Comparison of ENCODE assay signal across 8 cellular contexts in genomic region chr17:75779250-75779986, GRCh38. TPM values are rescaled to one million over a fixed set of nuclear protein-coding genes. Genes with fewer than 3 reads are reported as not detected.
DNase-seq lines count a peak whose midpoint lies in the region; ATAC-seq and TF ChIP-seq lines count a peak whose summit lies in the region.

No MANE protein-coding gene starts in this region.

- H3K27me3 ChIP-seq in esophagus muscularis mucosa, result no peaks in the 10 kb centered on the region

- DNase-seq in DMS53 treated with DMSO at 0.1 percent for 48 hours (lab: John Stamatoyannopoulos, UW; ENCODE audit: unreplicated experiment), result peak; percentile 100
- peak; percentile 100 for DNase-seq in KBM-7
- DNase-seq in activated T-cell treated with anti-CD3 and anti-CD28 coated beads, Interleukin-2, amount 50 U/mL, for 48 hours, result peak; percentile 95
- DNase-seq in esophagus muscularis mucosa (ENCODE audit: extremely low spot score), result peak; percentile 100
- DNase-seq in myocyte (ENCODE audit: low read depth), result peak; percentile 100
- DNase-seq in stimulated activated CD8-positive, alpha-beta memory T cell treated with anti-CD3 and anti-CD28 coated beads, Interleukin-7, amount 100 ng/mL, for 4 hours (ENCODE audit: low read depth in 2 of 2), result peak; percentile 92 to 95

- 0% methylated on average over 25 of the region's 84 CpGs for WGBS in esophagus muscularis mucosa

- ATAC-seq in GM21723 (IDR thresholded peaks at IDR 0.05; ENCODE audit: unreplicated experiment), result peak; percentile 66

- H3K27ac ChIP-seq in esophagus muscularis mucosa (replicated peaks in 1 of 4), result peak overlapping the region; percentile 98 to 100 (median 100)

- no peak for TF ChIP-seq CTCF in esophagus muscularis mucosa (IDR thresholded peaks at IDR 0.05)

- peak; percentile 91 for TF ChIP-seq EP300 in esophagus muscularis mucosa (IDR thresholded peaks at IDR 0.05)

- H3K36me3 ChIP-seq in esophagus muscularis mucosa, result peaks cover 15 to 48% (median 42%) of the 10 kb centered on the region in 4 donors

- intact Hi-C loops in esophagus muscularis mucosa (cut with DNase I), result loop anchor here (5.0 kb wide), 1 partner anchor 98 kb away; the partner anchor contains the start of gene TRIM47

- H3K4me1 ChIP-seq in esophagus muscularis mucosa, result peaks cover 32 to 59% (median 52%) of the 10 kb centered on the region in 4 donors

- H3K4me3 ChIP-seq in esophagus muscularis mucosa, result peak overlapping the region; percentile 80 to 97 (median 94)

- TF ChIP-seq POLR2A in esophagus muscularis mucosa (IDR thresholded peaks at IDR 0.05; ENCODE audit: low read depth), result peak; percentile 100

- in situ Hi-C loops in KBM-7 (cut with MboI; ENCODE audit: low pct_unique_long_range_greater_than_20kb, low sequenced_read_pairs), result no loop called here

- no peaks in the 10 kb centered on the region for H3K9me3 ChIP-seq in esophagus muscularis mucosa

TF ChIP-seq in PFSK-1, 5 proteins besides CTCF, POLR2A, EP300 and RAD21:
- peak; percentile 99 for TF ChIP-seq TAF1 (IDR thresholded peaks at IDR 0.05; ENCODE audit: borderline replicate concordance, insufficient read depth, low read length)
- TF ChIP-seq POLR2AphosphoS5 (IDR thresholded peaks at IDR 0.05; ENCODE audit: low read depth, low read length), result peak; percentile 100
- TF ChIP-seq FOXP2 (optimal IDR thresholded peaks at IDR 0.05; ENCODE audit: borderline replicate concordance, extremely low read depth, extremely low read length, insufficient read depth), result peak; percentile 79
- peak; percentile 55 to 68 for TF ChIP-seq REST (IDR thresholded peaks at IDR 0.05; ENCODE audit: insufficient read depth in 1 of 2, low read depth in 2 of 2, low read length in 2 of 2)
- peak; percentile 76; the same call in 1 of the 2 replicates for TF ChIP-seq SIN3A (IDR thresholded peaks at IDR 0.05; ENCODE audit: borderline replicate concordance, insufficient read depth, low read length)

RNA-seq across cellular contexts. Expression of gene UNK, which starts 5.2 kb away (rescaled TPM):
- 33.0 TPM for polyA plus RNA-seq in PFSK-1 (2012; ENCODE audit: insufficient read length, low read depth)
- total RNA-seq in esophagus muscularis mucosa (10 to 100 TPM; 18.0 to 23.7 (median 20.0) TPM), myocyte (12.7 and 23.6 TPM in 2 replicates)
- 17.6 TPM for polyA plus RNA-seq in myocyte (2012)

RNA-seq across cellular contexts. Expression of gene GALK1, which starts 14.4 kb away (rescaled TPM):
- 233 TPM for polyA plus RNA-seq in PFSK-1 (2012; ENCODE audit: insufficient read length, low read depth)
- 10 to 100 TPM; 16.9 to 34.1 (median 24.4) TPM for total RNA-seq in esophagus muscularis mucosa
- 18.5 and 24.0 TPM in 2 replicates for total RNA-seq in myocyte
- polyA plus RNA-seq in myocyte (2012), result 35.6 TPM

RNA-seq across cellular contexts. Expression of gene ITGB4, which starts 58.2 kb away (rescaled TPM):
- 4.2 TPM for polyA plus RNA-seq in PFSK-1 (2012; ENCODE audit: insufficient read length, low read depth)
- total RNA-seq in esophagus muscularis mucosa (10 to 100 TPM; 36.5 to 57.4 (median 46.6) TPM), myocyte (0.13 TPM in 1 of 2 replicates, not detected in the other)
- 1.5 TPM for polyA plus RNA-seq in myocyte (2012)

Comparison
In these comparisons a context has a peak if more than half of its experiments do, and no peak if none do; other contexts are left out.
1. Peak in every context shown above with its lines: DNase-seq, ATAC-seq, H3K4me3 ChIP-seq and H3K27ac ChIP-seq.
2. RNA of gene ITGB4, which starts 58.2 kb away (total RNA-seq): 36.5 to 57.4 TPM in esophagus muscularis mucosa; 0.13 TPM in myocyte; every median in the first group is over 10 times any median in the second.